In genomic region chr15:63349621-63350020, GRCh38 we compare ENCODE assay signal across 1 cellular context.
TF ChIP-seq lines count a peak whose summit lies in the region.

No MANE protein-coding gene starts in this region.

TF ChIP-seq in IMR-90, 13 proteins besides CTCF, POLR2A, EP300 and RAD21:
- no peak for TF ChIP-seq USF2 (IDR thresholded peaks at IDR 0.05; ENCODE audit: low read depth, low read length)
- TF ChIP-seq CEBPB (IDR thresholded peaks at IDR 0.05; ENCODE audit: low read depth, low read length) = no peak
- no peak for TF ChIP-seq MAFK (IDR thresholded peaks at IDR 0.05; ENCODE audit: low read depth, low read length)
- no peak for TF ChIP-seq FOS (IDR thresholded peaks at IDR 0.05; ENCODE audit: low read depth, low read length)
- TF ChIP-seq BHLHE40 (IDR thresholded peaks at IDR 0.05; ENCODE audit: low read depth, low read length) = no peak
- no peak for TF ChIP-seq MXI1 (IDR thresholded peaks at IDR 0.05; ENCODE audit: borderline replicate concordance, low read depth, low read length)
- TF ChIP-seq RFX5 (IDR thresholded peaks at IDR 0.05; ENCODE audit: low read depth, low read length) = no peak
- no peak for TF ChIP-seq SMC3 (IDR thresholded peaks at IDR 0.05; ENCODE audit: low read depth, low read length)
- no peak for TF ChIP-seq CHD1 (IDR thresholded peaks at IDR 0.05; ENCODE audit: low read depth, low read length)
- TF ChIP-seq ELK1 (IDR thresholded peaks at IDR 0.05; ENCODE audit: borderline replicate concordance, low read depth, low read length) = no peak
- no peak for TF ChIP-seq RCOR1 (IDR thresholded peaks at IDR 0.05; ENCODE audit: insufficient replicate concordance, low read length)
- TF ChIP-seq NFE2L2 (IDR thresholded peaks at IDR 0.05; ENCODE audit: low read depth, low read length) = no peak
- TF ChIP-seq MAZ (IDR thresholded peaks at IDR 0.05; ENCODE audit: borderline replicate concordance, low read depth, low read length) = no peak
